ENCODE assay signal across 8 cellular contexts in genomic region chr16:2196162-2196980, GRCh38. TPM values are rescaled to one million over a fixed set of nuclear protein-coding genes. Genes with fewer than 3 reads are reported as not detected.
DNase-seq lines count a peak whose midpoint lies in the region; ATAC-seq and TF ChIP-seq lines count a peak whose summit lies in the region.

CASKIN1 (minus strand) TSS chr16:2196605; CDS start chr16:2196432, 173 bp downstream.

- DNase-seq in activated CD4-positive, alpha-beta memory T cell treated with anti-CD3 and anti-CD28 coated beads for 36 hours: no peak
- DNase-seq in activated CD4-positive, alpha-beta memory T cell treated with anti-CD3 and anti-CD28 coated beads, Interleukin-2, amount 10 ng/mL, durations not matched to agents 7 days and 5 days: no peak
- no peak for DNase-seq in T-helper 2 cell treated with Interferon-gamma antibody and Interleukin-4, amounts not matched to agents 5 μg/mL and 100 μg/mL, for 36 hours (ENCODE audit: low spot score)
- no peak for DNase-seq in left ventricle myocardium inferior
- no peak for DNase-seq in uterus

- peaks cover 16% of the 10 kb centered on the region for H3K4me1 ChIP-seq in left ventricle myocardium inferior
- peaks cover 0 to 11% of the 10 kb centered on the region in 2 donors for H3K4me1 ChIP-seq in uterus

- intact Hi-C loops in activated CD4-positive, alpha-beta memory T cell treated with anti-CD3 and anti-CD28 coated beads for 36 hours (cut with micrococcal nuclease): loop anchor here (10.0 kb wide), 1 partner anchor 308 kb away; no protein-coding TSS in a partner anchor
- intact Hi-C loops in left ventricle myocardium inferior (cut with micrococcal nuclease) (no loop called here), uterus (cut with DNase I; ENCODE audit: low total_unique reads) (no loop called here)

- no peak for TF ChIP-seq POLR2A in uterus (IDR thresholded peaks at IDR 0.05)

- CTCF ChIA-PET in activated CD4-positive, alpha-beta memory T cell treated with anti-CD3 and anti-CD28 coated beads for 36 hours (lab: Charles Lee): interaction anchor here (3.9 kb wide), 1 partner anchor 56 kb away, joined by 31 read pairs; the partner anchor contains the start of gene ECI1
- CTCF ChIA-PET in activated CD4-positive, alpha-beta memory T cell treated with anti-CD3 and anti-CD28 coated beads, Interleukin-2, amount 10 ng/mL, durations not matched to agents 7 days and 5 days (lab: Charles Lee): no interaction called here

- peaks cover 4% of the 10 kb centered on the region for H3K4me1 Mint-ChIP-seq in activated CD4-positive, alpha-beta memory T cell treated with anti-CD3 and anti-CD28 coated beads for 36 hours (ENCODE audit: low read depth)
- H3K4me1 Mint-ChIP-seq in activated CD4-positive, alpha-beta memory T cell treated with anti-CD3 and anti-CD28 coated beads, Interleukin-2, amount 10 ng/mL, durations not matched to agents 7 days and 5 days: peaks cover 3% of the 10 kb centered on the region
- H3K4me1 Mint-ChIP-seq in T-helper 2 cell treated with Interferon-gamma antibody and Interleukin-4, amounts not matched to agents 5 μg/mL and 100 μg/mL, for 36 hours (ENCODE audit: low read depth): no peaks in the 10 kb centered on the region
- peaks cover 3% of the 10 kb centered on the region for H3K4me1 Mint-ChIP-seq in stimulated activated naive CD8-positive, alpha-beta T cell treated with anti-CD3 and anti-CD28 coated beads, Interleukin-15, Interleukin-2, amounts not matched to agents 100 ng/mL and 50 ng/mL, for 24 hours (ENCODE audit: low read depth)

- ATAC-seq in GM18873 (IDR thresholded peaks at IDR 0.05; ENCODE audit: low FRiP score, unreplicated experiment) (no peak), HG02571 (IDR thresholded peaks at IDR 0.05; ENCODE audit: unreplicated experiment) (no peak)

- peaks cover 68% of the 10 kb centered on the region for H3K27me3 ChIP-seq in left ventricle myocardium inferior (ENCODE audit: low read depth)
- H3K27me3 ChIP-seq in uterus: peaks cover 6 to 13% of the 10 kb centered on the region in 2 donors

- TF ChIP-seq CTCF in left ventricle myocardium inferior (IDR thresholded peaks at IDR 0.05; ENCODE audit: borderline replicate concordance) (no peak), uterus (IDR thresholded peaks at IDR 0.05) (no peak)

- H3K9me3 ChIP-seq in left ventricle myocardium inferior (replicated peaks) (no peaks in the 10 kb centered on the region), uterus (no peaks in the 10 kb centered on the region)

- POLR2A ChIA-PET in activated CD4-positive, alpha-beta memory T cell treated with anti-CD3 and anti-CD28 coated beads for 36 hours (lab: Charles Lee): no interaction called here
- POLR2A ChIA-PET in activated CD4-positive, alpha-beta memory T cell treated with anti-CD3 and anti-CD28 coated beads, Interleukin-2, amount 10 ng/mL, durations not matched to agents 7 days and 5 days (lab: Charles Lee): interaction anchor here (1.5 to 1.9 kb wide), 2 partner anchors 25 to 41 kb away, joined by 3 to 6 read pairs; partner anchors contain the start of gene TRAF7

- H3K9me3 Mint-ChIP-seq in activated CD4-positive, alpha-beta memory T cell treated with anti-CD3 and anti-CD28 coated beads for 36 hours: no peaks in the 10 kb centered on the region
- no peaks in the 10 kb centered on the region for H3K9me3 Mint-ChIP-seq in activated CD4-positive, alpha-beta memory T cell treated with anti-CD3 and anti-CD28 coated beads, Interleukin-2, amount 10 ng/mL, durations not matched to agents 7 days and 5 days
- no peaks in the 10 kb centered on the region for H3K9me3 Mint-ChIP-seq in T-helper 2 cell treated with Interferon-gamma antibody and Interleukin-4, amounts not matched to agents 5 μg/mL and 100 μg/mL, for 36 hours
- H3K9me3 Mint-ChIP-seq in stimulated activated naive CD8-positive, alpha-beta T cell treated with anti-CD3 and anti-CD28 coated beads, Interleukin-15, Interleukin-2, amounts not matched to agents 100 ng/mL and 50 ng/mL, for 24 hours: no peaks in the 10 kb centered on the region

- no peak within 1 kb of the TSS for H3K27ac ChIP-seq in left ventricle myocardium inferior (replicated peaks)
- H3K27ac ChIP-seq in uterus: no peak within 1 kb of the TSS

- no peaks in the 10 kb centered on the region for H3K36me3 Mint-ChIP-seq in activated CD4-positive, alpha-beta memory T cell treated with anti-CD3 and anti-CD28 coated beads for 36 hours
- H3K36me3 Mint-ChIP-seq in activated CD4-positive, alpha-beta memory T cell treated with anti-CD3 and anti-CD28 coated beads, Interleukin-2, amount 10 ng/mL, durations not matched to agents 7 days and 5 days (ENCODE audit: low read depth): no peaks in the 10 kb centered on the region
- H3K36me3 Mint-ChIP-seq in T-helper 2 cell treated with Interferon-gamma antibody and Interleukin-4, amounts not matched to agents 5 μg/mL and 100 μg/mL, for 36 hours (ENCODE audit: low read depth): no peaks in the 10 kb centered on the region
- no peaks in the 10 kb centered on the region for H3K36me3 Mint-ChIP-seq in stimulated activated naive CD8-positive, alpha-beta T cell treated with anti-CD3 and anti-CD28 coated beads, Interleukin-15, Interleukin-2, amounts not matched to agents 100 ng/mL and 50 ng/mL, for 24 hours (ENCODE audit: low read depth)

- no peak within 1 kb of the TSS for H3K27ac Mint-ChIP-seq in activated CD4-positive, alpha-beta memory T cell treated with anti-CD3 and anti-CD28 coated beads for 36 hours
- no peak within 1 kb of the TSS for H3K27ac Mint-ChIP-seq in activated CD4-positive, alpha-beta memory T cell treated with anti-CD3 and anti-CD28 coated beads, Interleukin-2, amount 10 ng/mL, durations not matched to agents 7 days and 5 days
- no peak within 1 kb of the TSS for H3K27ac Mint-ChIP-seq in T-helper 2 cell treated with Interferon-gamma antibody and Interleukin-4, amounts not matched to agents 5 μg/mL and 100 μg/mL, for 36 hours
- no peak within 1 kb of the TSS for H3K27ac Mint-ChIP-seq in stimulated activated naive CD8-positive, alpha-beta T cell treated with anti-CD3 and anti-CD28 coated beads, Interleukin-15, Interleukin-2, amounts not matched to agents 100 ng/mL and 50 ng/mL, for 24 hours

- H3K4me3 ChIP-seq in left ventricle myocardium inferior (peak within 1 kb of the TSS; percentile 62), uterus (peak within 1 kb of the TSS in 1 of 2 donors; percentile 15)

- peak within 1 kb of the TSS; percentile 41 for H3K4me3 Mint-ChIP-seq in activated CD4-positive, alpha-beta memory T cell treated with anti-CD3 and anti-CD28 coated beads for 36 hours
- H3K4me3 Mint-ChIP-seq in activated CD4-positive, alpha-beta memory T cell treated with anti-CD3 and anti-CD28 coated beads, Interleukin-2, amount 10 ng/mL, durations not matched to agents 7 days and 5 days: no peak within 1 kb of the TSS
- peak within 1 kb of the TSS; percentile 50 for H3K4me3 Mint-ChIP-seq in T-helper 2 cell treated with Interferon-gamma antibody and Interleukin-4, amounts not matched to agents 5 μg/mL and 100 μg/mL, for 36 hours
- H3K4me3 Mint-ChIP-seq in stimulated activated naive CD8-positive, alpha-beta T cell treated with anti-CD3 and anti-CD28 coated beads, Interleukin-15, Interleukin-2, amounts not matched to agents 100 ng/mL and 50 ng/mL, for 24 hours: peak within 1 kb of the TSS; percentile 30

- H3K36me3 ChIP-seq in left ventricle myocardium inferior (no peaks in the 10 kb centered on the region), uterus (no peaks in the 10 kb centered on the region)

- H3K27me3 Mint-ChIP-seq in activated CD4-positive, alpha-beta memory T cell treated with anti-CD3 and anti-CD28 coated beads for 36 hours: peaks cover 29% of the 10 kb centered on the region
- peaks cover 48% of the 10 kb centered on the region for H3K27me3 Mint-ChIP-seq in activated CD4-positive, alpha-beta memory T cell treated with anti-CD3 and anti-CD28 coated beads, Interleukin-2, amount 10 ng/mL, durations not matched to agents 7 days and 5 days
- H3K27me3 Mint-ChIP-seq in T-helper 2 cell treated with Interferon-gamma antibody and Interleukin-4, amounts not matched to agents 5 μg/mL and 100 μg/mL, for 36 hours (ENCODE audit: low read depth): peaks cover 41% of the 10 kb centered on the region
- H3K27me3 Mint-ChIP-seq in stimulated activated naive CD8-positive, alpha-beta T cell treated with anti-CD3 and anti-CD28 coated beads, Interleukin-15, Interleukin-2, amounts not matched to agents 100 ng/mL and 50 ng/mL, for 24 hours: peaks cover 26% of the 10 kb centered on the region

RNA-seq across cellular contexts. Expression of gene CASKIN1, which starts in this region (rescaled TPM):
- total RNA-seq in activated CD4-positive, alpha-beta memory T cell treated with anti-CD3 and anti-CD28 coated beads for 36 hours: under 1 TPM; 0.36 to 0.83 TPM
- total RNA-seq in activated CD4-positive, alpha-beta memory T cell treated with anti-CD3 and anti-CD28 coated beads, Interleukin-2, amount 10 ng/mL, durations not matched to agents 7 days and 5 days: 1 to 10 TPM in 1 of 2 experiments, under 1 TPM in 1; 0.18 to 1.4 TPM
- total RNA-seq in left ventricle myocardium inferior: 4.0 TPM
- total RNA-seq in uterus: 1 to 10 TPM in 1 of 4 donors, under 1 TPM in 1, not detected in 2; 0.40 to 2.7 TPM
